In genomic region chrX:130184857-130185256, GRCh38 we compare ENCODE assay signal across 17 cellular contexts. TPM values are rescaled to one million over a fixed set of nuclear protein-coding genes. Genes with fewer than 3 reads are reported as not detected.
A peak's percentile ranks its signal among the peaks of the same experiment; 100 is the strongest.
DNase-seq lines count a peak whose midpoint lies in the region; ATAC-seq and TF ChIP-seq lines count a peak whose summit lies in the region.
"Had no signal": no experiment of that assay in that cellular context is flagged by ENCODE, and none has a peak within 500 bp of the region (broad histone marks: within the 10 kb centered on the region; RNA-seq: fewer than 3 reads in every experiment).

No MANE protein-coding gene starts in this region.

- H3K4me1 Mint-ChIP-seq in activated naive CD4-positive, alpha-beta T cell treated with anti-CD3 and anti-CD28 coated beads for 36 hours (ENCODE audit: low read depth): peaks cover 25% of the 10 kb centered on the region
- peaks cover 5 to 18% (median 11%) of the 10 kb centered on the region in 4 donors for H3K4me1 Mint-ChIP-seq in CD4-positive, alpha-beta memory T cell
- peaks cover 3 to 26% (median 23%) of the 10 kb centered on the region in 3 donors for H3K4me1 Mint-ChIP-seq in T-cell

- H3K27me3 Mint-ChIP-seq in activated naive CD4-positive, alpha-beta T cell treated with anti-CD3 and anti-CD28 coated beads for 36 hours (ENCODE audit: low read depth): no peaks in the 10 kb centered on the region
- no peaks in the 10 kb centered on the region for H3K27me3 Mint-ChIP-seq in CD4-positive, alpha-beta memory T cell
- peaks cover 0 to 4% of the 10 kb centered on the region in 2 donors for H3K27me3 Mint-ChIP-seq in T-cell

- H3K4me3 Mint-ChIP-seq in activated naive CD4-positive, alpha-beta T cell treated with anti-CD3 and anti-CD28 coated beads for 36 hours: no peak overlapping the region
- no peak overlapping the region for H3K4me3 Mint-ChIP-seq in CD4-positive, alpha-beta memory T cell
- H3K4me3 Mint-ChIP-seq in T-cell: no peak overlapping the region

- peaks cover 15% of the 10 kb centered on the region for H3K4me1 ChIP-seq in CD4-positive, alpha-beta memory T cell (ENCODE audit: insufficient read depth, low read length)
- no peaks in the 10 kb centered on the region for H3K4me1 ChIP-seq in tibial nerve

- no peak for TF ChIP-seq POLR2A in tibial nerve (IDR thresholded peaks at IDR 0.05)

- H3K36me3 ChIP-seq in CD4-positive, alpha-beta memory T cell (ENCODE audit: insufficient read depth, low read length): no peaks in the 10 kb centered on the region
- H3K36me3 ChIP-seq in tibial nerve: no peaks in the 10 kb centered on the region
- H3K36me3 ChIP-seq: MG63 had no signal

- POLR2A ChIA-PET in CD4-positive, alpha-beta memory T cell (lab: Charles Lee; ENCODE audit: partially characterized antibody): interaction anchor here (5.7 kb wide), 1 partner anchor 13 kb away, joined by 28 read pairs; the partner anchor contains the start of gene RAB33A
- POLR2A ChIA-PET in T-cell (lab: Charles Lee): no interaction called here

- TF ChIP-seq EP300 in tibial nerve (IDR thresholded peaks at IDR 0.05): no peak

- intact Hi-C loops in activated naive CD4-positive, alpha-beta T cell treated with anti-CD3 and anti-CD28 coated beads for 36 hours (cut with micrococcal nuclease): no loop called here
- intact Hi-C loops in CD4-positive, alpha-beta memory T cell (cut with micrococcal nuclease): no loop called here

- 52 to 76% methylated on average over 2 of the region's 2 CpGs for WGBS in tibial nerve, 2 donors

- CTCF ChIA-PET in activated naive CD4-positive, alpha-beta T cell treated with anti-CD3 and anti-CD28 coated beads for 36 hours (lab: Charles Lee): interaction anchor here (11.2 kb wide), 1 partner anchor 105 kb away, joined by 99 read pairs; no protein-coding TSS in a partner anchor
- CTCF ChIA-PET in CD4-positive, alpha-beta memory T cell (lab: Charles Lee; ENCODE audit: partially characterized antibody): no interaction called here
- CTCF ChIA-PET in T-cell (lab: Charles Lee): interaction anchor here in 1 of 2 donors (0.6 kb wide), 1 partner anchor 84 kb away, joined by 6 read pairs; no protein-coding TSS in a partner anchor

- no peaks in the 10 kb centered on the region for H3K27me3 ChIP-seq in CD4-positive, alpha-beta memory T cell (ENCODE audit: insufficient read depth, low read length)
- no peaks in the 10 kb centered on the region for H3K27me3 ChIP-seq in tibial nerve
- H3K27me3 ChIP-seq: MG63 had no signal

- H3K27ac Mint-ChIP-seq in activated naive CD4-positive, alpha-beta T cell treated with anti-CD3 and anti-CD28 coated beads for 36 hours: peak overlapping the region; percentile 36
- peak overlapping the region in 4 of 7 donors; percentile 6 to 70 (median 14) for H3K27ac Mint-ChIP-seq in CD4-positive, alpha-beta memory T cell
- H3K27ac Mint-ChIP-seq in T-cell: peak overlapping the region; percentile 48 to 67

- DNase-seq in activated naive CD4-positive, alpha-beta T cell treated with anti-CD3 and anti-CD28 coated beads for 36 hours: no peak
- DNase-seq in activated naive CD4-positive, alpha-beta T cell treated with Interleukin-2 at 50 U/mL for 16 hours: no peak
- DNase-seq in CD4-positive, alpha-beta memory T cell: no peak
- DNase-seq in T-cell (no peak), omental fat pad (ENCODE audit: low spot score) (no peak), tibial nerve (ENCODE audit: low spot score in 2 of 2) (no peak)
- no peak for DNase-seq in stimulated activated CD4-positive, alpha-beta T cell treated with anti-CD3 and anti-CD28 coated beads, Interleukin-15, amount 100 ng/mL, for 24 hours
- DNase-seq: EL, H7, MG63, NCI-H1105, NCI-H1694 treated with DMSO at 0.1 percent for 48 hours, NCI-H446 treated with DMSO at 0.1 percent for 48 hours, NCI-H82 had no signal

- no peak for TF ChIP-seq CTCF in omental fat pad (IDR thresholded peaks at IDR 0.05)
- TF ChIP-seq CTCF in tibial nerve (IDR thresholded peaks at IDR 0.05): no peak

- peaks cover 4% of the 10 kb centered on the region for H3K36me3 Mint-ChIP-seq in activated naive CD4-positive, alpha-beta T cell treated with anti-CD3 and anti-CD28 coated beads for 36 hours (ENCODE audit: low read depth)
- peaks cover 0 to under 1% of the 10 kb centered on the region in 2 donors for H3K36me3 Mint-ChIP-seq in CD4-positive, alpha-beta memory T cell
- peaks cover 2% of the 10 kb centered on the region for H3K36me3 Mint-ChIP-seq in T-cell

- H3K9me3 Mint-ChIP-seq in activated naive CD4-positive, alpha-beta T cell treated with anti-CD3 and anti-CD28 coated beads for 36 hours: no peaks in the 10 kb centered on the region
- peaks cover 0 to 2% (median 0%) of the 10 kb centered on the region in 8 donors for H3K9me3 Mint-ChIP-seq in CD4-positive, alpha-beta memory T cell
- no peaks in the 10 kb centered on the region for H3K9me3 Mint-ChIP-seq in T-cell

- no peak overlapping the region for H3K4me3 ChIP-seq in CD4-positive, alpha-beta memory T cell (ENCODE audit: low read length in 2 of 2)
- H3K4me3 ChIP-seq in tibial nerve: no peak overlapping the region
- H3K4me3 ChIP-seq: MG63 had no signal

- H3K27ac ChIP-seq in CD4-positive, alpha-beta memory T cell (ENCODE audit: low read depth, low read length): no peak overlapping the region
- H3K27ac ChIP-seq in tibial nerve: no peak overlapping the region
- H3K27ac ChIP-seq: KMS-11 had no signal

- H3K9me3 ChIP-seq in CD4-positive, alpha-beta memory T cell (ENCODE audit: control insufficient read depth in 1 of 2, low read length in 2 of 2): no peaks in the 10 kb centered on the region
- no peaks in the 10 kb centered on the region for H3K9me3 ChIP-seq in tibial nerve
- H3K9me3 ChIP-seq: MG63 had no signal

- no peak for ATAC-seq in T-cell (replicated peaks in 1 of 4)
- ATAC-seq in omental fat pad (ENCODE audit: low FRiP score): peak; percentile 48
- ATAC-seq: Panc1, Right ventricle myocardium inferior had no signal

RNA-seq across cellular contexts. Expression of gene RAB33A, which starts 13.1 kb away (rescaled TPM):
- 10 to 100 TPM; 11.3 to 15.1 TPM for total RNA-seq in activated naive CD4-positive, alpha-beta T cell treated with anti-CD3 and anti-CD28 coated beads for 36 hours
- total RNA-seq in CD4-positive, alpha-beta memory T cell: 10 to 100 TPM in 1 of 2 experiments, 1 to 10 TPM in 1; 9.7 to 10.1 TPM
- 1 to 10 TPM; 5.6 to 10.0 TPM for polyA plus RNA-seq in CD4-positive, alpha-beta memory T cell
- total RNA-seq in T-cell: 10 to 100 TPM in 3 of 5 donors, 1 to 10 TPM in 2; 4.4 to 16.6 (median 13.9) TPM
- total RNA-seq in omental fat pad: 1 to 10 TPM in 3 of 4 donors, not detected in 1; 1.4 to 3.0 (median 1.4) TPM
- total RNA-seq in tibial nerve: 1 to 10 TPM in 1 of 4 donors, not detected in 3; 2.1 TPM
- total RNA-seq: H7 had no signal

RNA-seq across cellular contexts. Expression of gene AIFM1, which starts 19.2 kb away (rescaled TPM):
- 10 to 100 TPM; 59.4 to 63.1 TPM for total RNA-seq in activated naive CD4-positive, alpha-beta T cell treated with anti-CD3 and anti-CD28 coated beads for 36 hours
- total RNA-seq in CD4-positive, alpha-beta memory T cell: 10 to 100 TPM; 20.0 to 23.6 TPM
- polyA plus RNA-seq in CD4-positive, alpha-beta memory T cell: 10 to 100 TPM; 32.2 to 39.4 TPM
- total RNA-seq in T-cell (10 to 100 TPM; 11.2 to 25.0 (median 23.6) TPM), omental fat pad (10 to 100 TPM; 14.7 to 21.2 (median 16.9) TPM), tibial nerve (10 to 100 TPM; 12.0 to 18.4 (median 16.7) TPM)
